In the genomic region with DNA sequence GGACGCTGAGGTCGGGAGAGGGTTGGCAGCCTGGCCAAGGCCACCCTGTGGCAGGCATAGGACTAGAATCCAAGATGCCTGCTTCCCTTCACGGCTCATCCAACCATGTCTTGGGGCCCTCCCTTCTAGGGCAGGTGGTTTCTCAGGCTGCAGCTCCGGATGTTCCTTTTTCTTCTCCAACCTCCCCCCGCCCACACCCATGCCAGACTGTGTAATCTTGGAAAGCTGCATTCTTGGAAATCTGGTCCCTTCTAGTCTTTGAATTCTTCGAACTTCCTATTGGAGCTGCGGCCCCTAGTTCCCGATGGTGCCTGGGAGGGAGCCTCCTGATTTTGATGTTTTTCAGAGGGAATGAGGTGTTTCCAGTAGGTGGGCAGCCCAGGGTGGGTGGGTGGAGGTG, we compare ENCODE assay signal across 19 cellular contexts.
A peak's percentile ranks its signal among the peaks of the same experiment; 100 is the strongest.
DNase-seq lines count a peak whose midpoint lies in the region; ATAC-seq and TF ChIP-seq lines count a peak whose summit lies in the region.
"Had no signal": no experiment of that assay in that cellular context is flagged by ENCODE, and none has a peak within 500 bp of the region (broad histone marks: within the 10 kb centered on the region; RNA-seq: fewer than 3 reads in every experiment).

No MANE protein-coding gene starts in this region.

- no peak overlapping the region for H3K4ac ChIP-seq in trophoblast cell (ENCODE audit: low read depth, low read length)

- H4K91ac ChIP-seq in trophoblast cell (ENCODE audit: low read depth, low read length), result no peak overlapping the region

- no peak overlapping the region for H3K27ac ChIP-seq in HEK293 (ENCODE audit: extremely low read depth, low read depth, low read length)
- no peak overlapping the region for H3K27ac ChIP-seq in trophoblast cell (ENCODE audit: low read depth, low read length)
- H3K27ac ChIP-seq: A549; BLaER1 treated with 17β-estradiol and CSF1 and Interleukin-3, amounts not matched to agents 10 nM and 100 nM; C4-2B had no signal

- no peak for ATAC-seq in GM18519 (IDR thresholded peaks at IDR 0.05; ENCODE audit: low FRiP score, unreplicated experiment)
- ATAC-seq in HG03196 (IDR thresholded peaks at IDR 0.05; ENCODE audit: unreplicated experiment), result no peak
- ATAC-seq: CD8-positive, alpha-beta T cell had no signal

- DNase-seq in kidney tubule cell (ENCODE audit: low spot score) (peak; percentile 53), trophoblast cell (peak; percentile 20 to 22)
- DNase-seq in activated naive CD4-positive, alpha-beta T cell treated with anti-CD3 and anti-CD28 coated beads, Interleukin-2, amount 10 ng/mL, durations not matched to agents 7 days and 5 days, result no peak
- DNase-seq: 8988T; AML-193; Caco-2; Calu3; CD4-positive, alpha-beta T cell; CD8-positive, alpha-beta T cell; DMS79 treated with DMSO at 0.1 percent for 48 hours; GF-D8 had no signal

- no peak overlapping the region for H3K14ac ChIP-seq in trophoblast cell (ENCODE audit: low read length)

- H3K4me1 ChIP-seq in HEK293 (ENCODE audit: control insufficient read depth, insufficient read depth, low read length), result no peaks in the 10 kb centered on the region
- H3K4me1 ChIP-seq in trophoblast cell (ENCODE audit: control insufficient read depth in 1 of 2, insufficient read depth in 2 of 2, low read length in 2 of 2), result peaks cover 3 to 6% of the 10 kb centered on the region in 2 experiments

- TF ChIP-seq EP300 in Ishikawa (IDR thresholded peaks at IDR 0.05; ENCODE audit: borderline replicate concordance), result peak; percentile 52; the same call in 1 of the 2 replicates

- no peak for TF ChIP-seq CTCF in HEK293 (tag by site-specific recombination; IDR thresholded peaks at IDR 0.05)

- no peaks in the 10 kb centered on the region for H3K36me3 ChIP-seq in HEK293 (ENCODE audit: control insufficient read depth in 2 of 2, insufficient read depth in 1 of 2, low read length in 2 of 2)
- no peaks in the 10 kb centered on the region for H3K36me3 ChIP-seq in trophoblast cell (ENCODE audit: control insufficient read depth in 1 of 2, insufficient read depth in 2 of 2, low read length in 2 of 2)
- H3K36me3 ChIP-seq: BLaER1 treated with 17β-estradiol and CSF1 and Interleukin-3, amounts not matched to agents 10 nM and 100 nM had no signal

- WGBS in trophoblast cell (ENCODE audit: extremely low coverage, insufficient coverage, insufficient read length), result no CpG with 5 or more reads among the region's 8 CpGs

- H3K4me2 ChIP-seq in trophoblast cell (ENCODE audit: low read length), result no peak overlapping the region
- H3K4me2 ChIP-seq: BLaER1 treated with 17β-estradiol and CSF1 and Interleukin-3, amounts not matched to agents 10 nM and 100 nM had no signal

- peaks cover 60% of the 10 kb centered on the region for H3K27me3 Mint-ChIP-seq in activated naive CD4-positive, alpha-beta T cell treated with anti-CD3 and anti-CD28 coated beads, Interleukin-2, amount 10 ng/mL, durations not matched to agents 7 days and 5 days

- H3K9ac ChIP-seq in trophoblast cell (ENCODE audit: low read length), result no peak overlapping the region
- H3K9ac ChIP-seq: BLaER1 treated with 17β-estradiol and CSF1 and Interleukin-3, amounts not matched to agents 10 nM and 100 nM had no signal

- no peaks in the 10 kb centered on the region for H3K79me1 ChIP-seq in trophoblast cell (ENCODE audit: low read length)

- H4K8ac ChIP-seq in trophoblast cell (ENCODE audit: low read depth, low read length), result no peak overlapping the region

- H3K9me3 ChIP-seq in HEK293 (ENCODE audit: control insufficient read depth, insufficient read depth, low read depth, low read length), result no peaks in the 10 kb centered on the region
- H3K9me3 ChIP-seq in trophoblast cell (ENCODE audit: insufficient read depth, low read depth, low read length), result peaks cover 5% of the 10 kb centered on the region
- H3K9me3 ChIP-seq: A549, Caco-2 had no signal

- no peak overlapping the region for H3K18ac ChIP-seq in trophoblast cell (ENCODE audit: low read length)

- no peak for TF ChIP-seq RAD21 in Ishikawa (IDR thresholded peaks at IDR 0.05; ENCODE audit: low read depth)

- no peaks in the 10 kb centered on the region for H3K36me3 Mint-ChIP-seq in activated naive CD4-positive, alpha-beta T cell treated with anti-CD3 and anti-CD28 coated beads, Interleukin-2, amount 10 ng/mL, durations not matched to agents 7 days and 5 days
- H3K36me3 Mint-ChIP-seq: CD8-positive, alpha-beta T cell had no signal

- no peak overlapping the region for H3K4me3 ChIP-seq in HEK293 (ENCODE audit: low read depth, low read length)
- H3K4me3 ChIP-seq in trophoblast cell (ENCODE audit: low read depth, low read length), result no peak overlapping the region
- H3K4me3 ChIP-seq: A549; BLaER1 treated with 17β-estradiol and CSF1 and Interleukin-3, amounts not matched to agents 10 nM and 100 nM had no signal

- H3K4me1 Mint-ChIP-seq in activated naive CD4-positive, alpha-beta T cell treated with anti-CD3 and anti-CD28 coated beads, Interleukin-2, amount 10 ng/mL, durations not matched to agents 7 days and 5 days, result peaks cover 23% of the 10 kb centered on the region

- no peak overlapping the region for H3K4me3 Mint-ChIP-seq in activated naive CD4-positive, alpha-beta T cell treated with anti-CD3 and anti-CD28 coated beads, Interleukin-2, amount 10 ng/mL, durations not matched to agents 7 days and 5 days
- H3K4me3 Mint-ChIP-seq: B cell; CD4-positive, alpha-beta T cell; CD8-positive, alpha-beta T cell had no signal

- H2BK12ac ChIP-seq in trophoblast cell (ENCODE audit: low read length), result no peak overlapping the region

- H2BK120ac ChIP-seq in trophoblast cell (ENCODE audit: insufficient read depth, low read length, poor library complexity), result no peak overlapping the region

- no peaks in the 10 kb centered on the region for H3K79me2 ChIP-seq in trophoblast cell (ENCODE audit: control insufficient read depth, insufficient read depth, low read length, poor library complexity)

- CTCF ChIA-PET in HEK293 (lab: Yijun Ruan, JAX), result interaction anchor here (0.6 to 17.8 kb wide), 26 partner anchors 7 to 1263 kb away, joined by 3 to 589 read pairs (median 4); a partner anchor contains a TSS
- CTCF ChIA-PET in activated naive CD4-positive, alpha-beta T cell treated with anti-CD3 and anti-CD28 coated beads, Interleukin-2, amount 10 ng/mL, durations not matched to agents 7 days and 5 days (lab: Charles Lee), result interaction anchor here (0.6 to 13.6 kb wide), 15 partner anchors 8 to 237 kb away, joined by 3 to 470 read pairs (median 7); a partner anchor contains a TSS

- no peak overlapping the region for H2AK5ac ChIP-seq in trophoblast cell (ENCODE audit: low read length)

- no peak overlapping the region for H3K23ac ChIP-seq in trophoblast cell (ENCODE audit: low read length)

- POLR2A ChIA-PET in HEK293 (lab: Yijun Ruan, JAX), result interaction anchor here (0.7 kb wide), 1 partner anchor 1404 kb away, joined by 9 read pairs; no protein-coding TSS in a partner anchor

- peaks cover 1% of the 10 kb centered on the region for H3K9me3 Mint-ChIP-seq in activated naive CD4-positive, alpha-beta T cell treated with anti-CD3 and anti-CD28 coated beads, Interleukin-2, amount 10 ng/mL, durations not matched to agents 7 days and 5 days
- H3K9me3 Mint-ChIP-seq: CD4-positive, alpha-beta T cell; CD8-positive, alpha-beta T cell had no signal

- H4K12ac ChIP-seq in trophoblast cell (ENCODE audit: low read depth, low read length), result no peak overlapping the region

- H2BK5ac ChIP-seq in trophoblast cell (ENCODE audit: low read depth, low read length, poor library complexity), result no peak overlapping the region

- peaks cover 12% of the 10 kb centered on the region for H3K27me3 ChIP-seq in trophoblast cell (ENCODE audit: insufficient read depth, low read length)

- H2AFZ ChIP-seq in trophoblast cell (ENCODE audit: insufficient read depth, low read length, poor library complexity), result no peak overlapping the region

- H3K27ac Mint-ChIP-seq in activated naive CD4-positive, alpha-beta T cell treated with anti-CD3 and anti-CD28 coated beads, Interleukin-2, amount 10 ng/mL, durations not matched to agents 7 days and 5 days, result no peak overlapping the region
- H3K27ac Mint-ChIP-seq: B cell; CD4-positive, alpha-beta T cell; CD8-positive, alpha-beta T cell had no signal

TF ChIP-seq in HEK293, 187 proteins besides CTCF, POLR2A, EP300 and RAD21 (continues in another document):
- TF ChIP-seq ZNF132 (tag by site-specific recombination; IDR thresholded peaks at IDR 0.05; ENCODE audit: borderline replicate concordance) (no peak), BCL11A (tag by site-specific recombination; IDR thresholded peaks at IDR 0.05; ENCODE audit: low read depth) (no peak), ZNF169 (tag by site-specific recombination; IDR thresholded peaks at IDR 0.05) (no peak), ZNF175 (tag by site-specific recombination; IDR thresholded peaks at IDR 0.05) (no peak)
- TF ChIP-seq, protein P1, sequence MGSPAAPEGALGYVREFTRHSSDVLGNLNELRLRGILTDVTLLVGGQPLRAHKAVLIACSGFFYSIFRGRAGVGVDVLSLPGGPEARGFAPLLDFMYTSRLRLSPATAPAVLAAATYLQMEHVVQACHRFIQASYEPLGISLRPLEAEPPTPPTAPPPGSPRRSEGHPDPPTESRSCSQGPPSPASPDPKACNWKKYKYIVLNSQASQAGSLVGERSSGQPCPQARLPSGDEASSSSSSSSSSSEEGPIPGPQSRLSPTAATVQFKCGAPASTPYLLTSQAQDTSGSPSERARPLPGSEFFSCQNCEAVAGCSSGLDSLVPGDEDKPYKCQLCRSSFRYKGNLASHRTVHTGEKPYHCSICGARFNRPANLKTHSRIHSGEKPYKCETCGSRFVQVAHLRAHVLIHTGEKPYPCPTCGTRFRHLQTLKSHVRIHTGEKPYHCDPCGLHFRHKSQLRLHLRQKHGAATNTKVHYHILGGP (tag by site-specific recombination; IDR thresholded peaks at IDR 0.05), result peak; percentile 74

TF ChIP-seq in Ishikawa, 13 proteins besides CTCF, POLR2A, EP300 and RAD21:
- TF ChIP-seq TCF12 (IDR thresholded peaks at IDR 0.05; ENCODE audit: low read depth), result peak; percentile 64
- no peak for TF ChIP-seq NFIC (IDR thresholded peaks at IDR 0.05)
TF ChIP-seq in Ishikawa: peak in this region for 1.
